Comparison of ENCODE assay signal across 17 cellular contexts in the genomic region with DNA sequence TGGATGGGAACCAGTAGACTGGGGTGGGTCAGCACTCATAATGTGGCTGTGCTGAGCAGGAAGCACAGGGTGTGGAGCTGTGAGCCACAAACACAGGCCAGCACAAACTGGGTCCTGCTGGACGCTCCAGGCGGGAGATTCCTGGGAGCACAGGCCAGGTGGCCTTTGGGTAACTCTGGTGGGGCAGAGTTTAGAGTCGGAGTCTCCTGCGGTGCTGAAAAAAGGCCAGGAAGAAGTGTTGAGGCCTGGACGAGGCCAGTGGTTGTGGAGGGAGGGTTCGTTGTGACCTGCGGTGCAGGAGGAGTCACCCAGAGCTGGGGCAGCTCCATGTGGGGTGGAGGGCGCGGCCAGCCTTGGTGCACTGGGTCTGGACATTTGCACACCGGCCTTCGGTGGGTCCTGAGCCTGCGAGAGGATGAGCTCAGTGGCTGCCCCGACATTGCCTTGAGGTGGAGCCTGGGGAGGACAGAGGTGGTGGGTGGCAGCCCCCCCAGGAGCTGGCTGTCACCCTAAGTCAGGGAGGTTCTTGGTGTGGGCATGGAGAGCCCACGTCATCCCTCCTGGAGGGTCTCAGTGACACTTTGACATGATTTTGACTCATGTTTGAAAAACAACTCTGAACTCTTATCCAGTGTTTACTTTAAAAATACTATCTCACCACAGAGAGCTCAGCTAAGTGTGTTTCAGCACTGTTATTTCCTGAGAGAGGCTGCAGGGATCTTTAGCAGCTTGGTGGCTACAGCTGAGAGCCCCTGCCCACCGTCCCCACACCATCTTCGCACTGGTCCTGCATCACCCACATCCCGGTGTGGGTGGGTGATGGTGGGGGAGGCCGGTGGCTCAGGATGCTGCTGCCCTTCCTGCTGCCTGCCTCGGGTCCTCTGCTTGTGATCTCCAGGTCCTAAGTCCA.
DNase-seq lines count a peak whose midpoint lies in the region; TF ChIP-seq lines count a peak whose summit lies in the region.
"Had no signal": no experiment of that assay in that cellular context is flagged by ENCODE, and none has a peak within 500 bp of the region (broad histone marks: within the 10 kb centered on the region; RNA-seq: fewer than 3 reads in every experiment).

No MANE protein-coding gene starts in this region.

- no peak overlapping the region for H3K27ac ChIP-seq in HEK293 (ENCODE audit: extremely low read depth, low read depth, low read length)
- H3K27ac ChIP-seq: adrenal gland, C4-2B, spleen had no signal

- H3K36me3 ChIP-seq in HEK293 (ENCODE audit: control insufficient read depth in 2 of 2, insufficient read depth in 1 of 2, low read length in 2 of 2) (no peaks in the 10 kb centered on the region), skeletal muscle satellite cell (ENCODE audit: insufficient read depth, low read length) (no peaks in the 10 kb centered on the region)
- H3K36me3 ChIP-seq: adrenal gland had no signal

- no peak overlapping the region for H3K9ac ChIP-seq in skeletal muscle satellite cell (ENCODE audit: low read depth, low read length)

- CTCF ChIA-PET in HEK293 (lab: Yijun Ruan, JAX): no interaction called here

- peak overlapping the region; percentile 55 for H3K4me2 ChIP-seq in skeletal muscle satellite cell (ENCODE audit: low read length)

- peak; percentile 51 for DNase-seq in astrocyte of the hippocampus (ENCODE audit: low read depth, low spot score)
- peak; percentile 13 for DNase-seq in kidney glomerular epithelial cell (lab: John Stamatoyannopoulos, UW)
- DNase-seq in NCI-H748 (lab: John Stamatoyannopoulos, UW; ENCODE audit: unreplicated experiment): no peak
- no peak for DNase-seq in DMS153 (lab: John Stamatoyannopoulos, UW)
- no peak for DNase-seq in GM19240 (ENCODE audit: insufficient read length, low spot score)
- DNase-seq: activated CD4-positive, alpha-beta memory T cell treated with anti-CD3 and anti-CD28 coated beads, Interleukin-2, amount 10 ng/mL, durations not matched to agents 7 days and 5 days; activated T-cell treated with anti-CD3 and anti-CD28 coated beads, Interleukin-2, amount 50 U/mL, for 72 hours; erythroblast; NCI-H2171 treated with DMSO at 0.1 percent for 48 hours; nucleus accumbens; SHP77 treated with DMSO at 0.1 percent for 48 hours; spleen had no signal

- TF ChIP-seq CTCF in HEK293 (tag by site-specific recombination; IDR thresholded peaks at IDR 0.05): no peak

- POLR2A ChIA-PET in HEK293 (lab: Yijun Ruan, JAX): no interaction called here

- H3K4me1 ChIP-seq in HEK293 (ENCODE audit: control insufficient read depth, insufficient read depth, low read length) (no peaks in the 10 kb centered on the region), skeletal muscle satellite cell (ENCODE audit: control insufficient read depth, insufficient read depth, low read length) (peaks cover 14% of the 10 kb centered on the region)
- H3K4me1 ChIP-seq: adrenal gland had no signal

- H3K9me3 ChIP-seq in HEK293 (ENCODE audit: control insufficient read depth, insufficient read depth, low read depth, low read length): no peaks in the 10 kb centered on the region
- no peaks in the 10 kb centered on the region for H3K9me3 ChIP-seq in skeletal muscle satellite cell (replicated peaks; ENCODE audit: low read length)
- H3K9me3 ChIP-seq: adrenal gland, spleen had no signal

- H3K4me3 ChIP-seq in HEK293 (ENCODE audit: low read depth, low read length) (no peak overlapping the region), skeletal muscle satellite cell (ENCODE audit: low read length) (no peak overlapping the region)
- H3K4me3 ChIP-seq: adrenal gland, K562, spleen had no signal

- peaks cover 23% of the 10 kb centered on the region for H3K27me3 ChIP-seq in skeletal muscle satellite cell (ENCODE audit: control insufficient read depth, insufficient read depth, low read length)
- H3K27me3 ChIP-seq: adrenal gland, spleen had no signal

TF ChIP-seq in HEK293, 187 proteins besides CTCF, POLR2A, EP300 and RAD21:
- TF ChIP-seq ZNF202 (tag by site-specific recombination; IDR thresholded peaks at IDR 0.05; ENCODE audit: borderline replicate concordance): no peak
- peak; percentile 46 for TF ChIP-seq EGR2 (tag by site-specific recombination; IDR thresholded peaks at IDR 0.05; ENCODE audit: low read depth)
- 0 out of 2 replicates have a peak, but pooled peaks have one; percentile 15 for TF ChIP-seq ZIC2 (tag by site-specific recombination; IDR thresholded peaks at IDR 0.05)

Comparison
In these comparisons a context has a peak if more than half of its experiments do, and no peak if none do; other contexts are left out.
1. DNase-seq: peak in astrocyte of the hippocampus (single experiment) and kidney glomerular epithelial cell (single experiment); none in NCI-H748 (single experiment), DMS153 (single experiment) and GM19240 (single experiment).